In the genomic region with DNA sequence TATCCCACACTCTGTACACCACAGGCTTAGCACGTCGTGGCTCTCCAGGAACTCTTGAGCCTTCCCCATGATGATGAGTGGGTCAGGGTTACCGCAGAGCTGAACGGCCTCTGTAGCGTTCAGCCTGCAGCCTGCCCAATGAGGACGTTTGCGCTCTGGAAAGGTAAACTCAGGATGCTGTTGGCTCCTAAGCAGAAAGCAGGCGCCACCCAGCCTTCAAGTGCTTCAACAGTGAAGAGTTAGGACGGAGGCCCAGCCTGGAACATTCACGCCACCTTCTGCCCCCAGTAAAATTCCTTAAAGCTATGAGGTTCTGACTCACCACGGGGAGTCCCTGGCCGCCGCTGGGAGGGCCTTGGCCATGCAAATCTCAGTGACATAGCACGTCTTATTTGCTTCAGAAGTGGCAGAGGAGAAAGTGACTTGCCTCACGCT, we compare ENCODE assay signal across 8 cellular contexts.
A peak's percentile ranks its signal among the peaks of the same experiment; 100 is the strongest.
DNase-seq lines count a peak whose midpoint lies in the region; ATAC-seq and TF ChIP-seq lines count a peak whose summit lies in the region.

No MANE protein-coding gene starts in this region.

- no peak overlapping the region for H3K4me3 ChIP-seq in fibroblast of mammary gland (ENCODE audit: control insufficient read depth, low read depth, low read length)
- no peak overlapping the region for H3K4me3 ChIP-seq in sigmoid colon

- H3K27me3 ChIP-seq in sigmoid colon = no peaks in the 10 kb centered on the region

- H3K36me3 ChIP-seq in sigmoid colon = peaks cover 0 to 7% (median 0%) of the 10 kb centered on the region in 4 donors

- peak overlapping the region; percentile 49 to 75 (median 68) for H3K27ac ChIP-seq in sigmoid colon

- 84 to 85% methylated on average over 15 of the region's 15 CpGs for WGBS in sigmoid colon, 2 donors

- peak; percentile 62 for ATAC-seq in GM18873 (IDR thresholded peaks at IDR 0.05; ENCODE audit: low FRiP score, unreplicated experiment)

- no peak for TF ChIP-seq CTCF in fibroblast of mammary gland (conservative IDR thresholded peaks at IDR 0.05; ENCODE audit: control insufficient read depth, insufficient read depth, low read depth, low read length)
- TF ChIP-seq CTCF in sigmoid colon (IDR thresholded peaks at IDR 0.05) = peak in 1 of 4 experiments; percentile 14

- peak in 1 of 4 donors; percentile 59 for TF ChIP-seq EP300 in sigmoid colon (IDR thresholded peaks at IDR 0.05)

- no peaks in the 10 kb centered on the region for H3K9me3 ChIP-seq in sigmoid colon

- H3K4me1 ChIP-seq in sigmoid colon = peaks cover 0 to 13% (median 11%) of the 10 kb centered on the region in 4 donors

- no peak for TF ChIP-seq POLR2A in sigmoid colon (IDR thresholded peaks at IDR 0.05)

- DNase-seq in NCI-H510A (lab: John Stamatoyannopoulos, UW) (peak; percentile 31), fibroblast of mammary gland (ENCODE audit: low read depth) (peak; percentile 66), sigmoid colon (peak; percentile 88), MV-4-11 (lab: John Stamatoyannopoulos, UW) (no peak), inferior parietal cortex (ENCODE audit: extremely low spot score) (no peak), NCI-H446 treated with DMSO at 0.1 percent for 48 hours (lab: John Stamatoyannopoulos, UW) (no peak), NCI-H1694 (lab: John Stamatoyannopoulos, UW) (no peak)

- intact Hi-C loops in sigmoid colon (cut with DNase I) = loop anchor here (2.0 kb wide), 1 partner anchor 310 kb away; no protein-coding TSS in a partner anchor

Comparison
In these comparisons a context has a peak if more than half of its experiments do, and no peak if none do; other contexts are left out.
1. DNase-seq: peak in NCI-H510A (single experiment), fibroblast of mammary gland (single experiment) and sigmoid colon (single experiment); none in MV-4-11 (single experiment), inferior parietal cortex (single experiment), NCI-H446 treated with DMSO at 0.1 percent for 48 hours (single experiment) and NCI-H1694 (single experiment).